Comparison of ENCODE assay signal across 24 cellular contexts in genomic region chr13:45538382-45538781, GRCh38.
DNase-seq lines count a peak whose midpoint lies in the region; ATAC-seq, FAIRE-seq and TF ChIP-seq lines count a peak whose summit lies in the region.
"Had no signal": no experiment of that assay in that cellular context is flagged by ENCODE, and none has a peak within 500 bp of the region (broad histone marks: within the 10 kb centered on the region; RNA-seq: fewer than 3 reads in every experiment).

No MANE protein-coding gene starts in this region.

- H3K27ac ChIP-seq in HepG2 (ENCODE audit: extremely low read length, insufficient read depth, low read length): no peak overlapping the region
- H3K27ac ChIP-seq: ascending aorta, foreskin keratinocyte, GM23248, hepatocyte, KMS-11, suprapubic skin, vagina had no signal

- H3K4me2 ChIP-seq in HepG2 (ENCODE audit: low read depth, low read length): no peak overlapping the region
- H3K4me2 ChIP-seq: hepatocyte, KMS-11 had no signal

- WGBS in HepG2 (ENCODE audit: low lambda C conversion rate): 79% methylated on average over 2 of the region's 2 CpGs

- no peaks in the 10 kb centered on the region for H4K20me1 ChIP-seq in HepG2 (ENCODE audit: insufficient read depth, low read length)

- in situ Hi-C loops in HepG2 (cut with HindIII; ENCODE audit: extremely low pct_ligation_motif_present, low pct_unique_long_range_greater_than_20kb): no loop called here

- BruUV-seq in HepG2 (replicated peaks; lab: Mats Ljungman, UMichigan): no TSS peak

- H3K4me3 ChIP-seq in HepG2 (replicated peaks in 1 of 3; ENCODE audit: insufficient read depth in 1 of 3, low read depth in 2 of 3, low read length in 3 of 3): no peak overlapping the region
- H3K4me3 ChIP-seq: ascending aorta, GM23248, hepatocyte, lung, suprapubic skin, vagina had no signal

- H3K9me3 ChIP-seq in HepG2 (ENCODE audit: low read length): no peaks in the 10 kb centered on the region
- H3K9me3 ChIP-seq: ascending aorta, BE2C, suprapubic skin, vagina had no signal

- POLR2A ChIA-PET in HepG2 (lab: Yijun Ruan, JAX): no interaction called here

- H3K9ac ChIP-seq in HepG2 (ENCODE audit: insufficient read depth, low read depth, low read length): no peak overlapping the region
- H3K9ac ChIP-seq: GM23248, KMS-11 had no signal

- no peak for FAIRE-seq in HepG2 (lab: Jason Lieb, UNC)
- FAIRE-seq: A204.1, D721Med, islet of Langerhans had no signal

- intact Hi-C loops in HepG2 (cut with micrococcal nuclease; ENCODE audit: unreplicated experiment): no loop called here

- TF ChIP-seq POLR2A in HepG2 (IDR thresholded peaks at IDR 0.05; ENCODE audit: insufficient read depth in 1 of 2, low read depth in 2 of 2, low read length in 2 of 2): no peak

- no peak for TF ChIP-seq CTCF in HepG2 (CRISPR knock-in tag; IDR thresholded peaks at IDR 0.05)

- H3K4me1 ChIP-seq in HepG2 (ENCODE audit: insufficient read depth, low read length): no peaks in the 10 kb centered on the region
- H3K4me1 ChIP-seq: ascending aorta, foreskin keratinocyte, suprapubic skin, vagina had no signal

- DNase-seq in NCI-H2029 (lab: John Stamatoyannopoulos, UW): peak; percentile 6
- DNase-seq in NCI-H2029 treated with DMSO at 0.1 percent for 48 hours (lab: John Stamatoyannopoulos, UW): no peak
- DNase-seq in NCI-H526 (lab: John Stamatoyannopoulos, UW): peak; percentile 81
- no peak for DNase-seq in HepG2 (ENCODE audit: low spot score)
- DNase-seq in superior temporal gyrus (ENCODE audit: extremely low spot score): no peak
- DNase-seq: BE2C; foreskin keratinocyte; GM23248; NCI-H2171; NK-92 treated with Interleukin-12 subunit alpha and Interleukin-12 subunit beta, amount 100 ng/mL, for 24 hours; nucleus accumbens; RPMI8226 had no signal

- TF ChIP-seq RAD21 in HepG2 (CRISPR knock-in tag; IDR thresholded peaks at IDR 0.05): no peak

- no peaks in the 10 kb centered on the region for H3K79me2 ChIP-seq in HepG2 (ENCODE audit: insufficient read depth, low read length)
- H3K79me2 ChIP-seq: hepatocyte had no signal

- peaks cover 9 to 25% of the 10 kb centered on the region in 2 experiments for H3K36me3 ChIP-seq in HepG2 (replicated peaks in 1 of 2; ENCODE audit: control insufficient read depth in 1 of 2, insufficient read depth in 2 of 2, low read length in 2 of 2)

- ATAC-seq in GM18868 (IDR thresholded peaks at IDR 0.05; ENCODE audit: unreplicated experiment) (peak; percentile 71), HepG2 (peak; percentile 17), GM19035 (IDR thresholded peaks at IDR 0.05; ENCODE audit: unreplicated experiment) (no peak), HG02973 (IDR thresholded peaks at IDR 0.05; ENCODE audit: unreplicated experiment) (no peak)
- ATAC-seq: foreskin keratinocyte had no signal

- H2AFZ ChIP-seq in HepG2 (ENCODE audit: low read length): no peak overlapping the region
- H2AFZ ChIP-seq: GM23248, hepatocyte had no signal

- no peaks in the 10 kb centered on the region for H3K27me3 ChIP-seq in HepG2 (ENCODE audit: control insufficient read depth in 1 of 2, insufficient read depth in 2 of 2, low read length in 2 of 2)
- H3K27me3 ChIP-seq: ascending aorta, BE2C, foreskin keratinocyte, hepatocyte, suprapubic skin, vagina had no signal

- CTCF ChIA-PET in HepG2 (lab: Yijun Ruan, JAX; ENCODE audit: low intra/inter-chr PET ratio, low total read pairs): no interaction called here

- no peak for TF ChIP-seq EP300 in HepG2 (IDR thresholded peaks at IDR 0.05; ENCODE audit: low read depth in 2 of 2, low read length in 2 of 2)
- no peak for TF ChIP-seq EP300 in HepG2 (CRISPR knock-in tag; IDR thresholded peaks at IDR 0.05; ENCODE audit: borderline replicate concordance)

TF ChIP-seq in HepG2, 621 proteins besides CTCF, POLR2A, EP300 and RAD21 (continues in another document):
- TF ChIP-seq ATAD3A (CRISPR knock-in tag; IDR thresholded peaks at IDR 0.05): no peak
- no peak for TF ChIP-seq CEBPZ (IDR thresholded peaks at IDR 0.05; ENCODE audit: low read length)
- TF ChIP-seq ZFP41 (CRISPR knock-in tag; IDR thresholded peaks at IDR 0.05; ENCODE audit: borderline replicate concordance): no peak
- no peak for TF ChIP-seq CBX2 (IDR thresholded peaks at IDR 0.05; ENCODE audit: low read depth, low read length)
- no peak for TF ChIP-seq CBX2 (CRISPR knock-in tag; IDR thresholded peaks at IDR 0.05; ENCODE audit: low read depth)
- no peak for TF ChIP-seq CSRNP1 (CRISPR knock-in tag; IDR thresholded peaks at IDR 0.05)
- TF ChIP-seq ZNF687 (CRISPR knock-in tag; IDR thresholded peaks at IDR 0.05): no peak
- no peak for TF ChIP-seq YY1 (IDR thresholded peaks at IDR 0.05; ENCODE audit: insufficient read depth, insufficient replicate concordance, low read depth, low read length)
- TF ChIP-seq POLR2G (IDR thresholded peaks at IDR 0.05; ENCODE audit: low read depth, low read length): no peak
- no peak for TF ChIP-seq ZNF572 (CRISPR knock-in tag; IDR thresholded peaks at IDR 0.05)
- no peak for TF ChIP-seq ZKSCAN1 (IDR thresholded peaks at IDR 0.05; ENCODE audit: low read length)
- TF ChIP-seq ZFP1 (CRISPR knock-in tag; IDR thresholded peaks at IDR 0.05): no peak
- TF ChIP-seq ZNF703 (CRISPR knock-in tag; IDR thresholded peaks at IDR 0.05; ENCODE audit: borderline replicate concordance): no peak
- no peak for TF ChIP-seq PAF1 (CRISPR knock-in tag; IDR thresholded peaks at IDR 0.05)
- no peak for TF ChIP-seq ZBTB1 (CRISPR knock-in tag; IDR thresholded peaks at IDR 0.05; ENCODE audit: borderline replicate concordance)
- no peak for TF ChIP-seq ZNF670 (CRISPR knock-in tag; IDR thresholded peaks at IDR 0.05; ENCODE audit: borderline replicate concordance)
- no peak for TF ChIP-seq ZNF567 (CRISPR knock-in tag; IDR thresholded peaks at IDR 0.05; ENCODE audit: borderline replicate concordance)
- no peak for TF ChIP-seq ISL2 (CRISPR knock-in tag; IDR thresholded peaks at IDR 0.05)

Comparison
In these comparisons a context has a peak if more than half of its experiments do, and no peak if none do; other contexts are left out.
1. DNase-seq: peak in NCI-H2029 (single experiment) and NCI-H526 (2 of 2); none in NCI-H2029 treated with DMSO at 0.1 percent for 48 hours (single experiment), HepG2 (single experiment) and superior temporal gyrus (single experiment).
2. ATAC-seq: peak in GM18868 (single experiment) and HepG2 (single experiment); none in GM19035 (single experiment) and HG02973 (single experiment).